ENCODE assay signal across 30 cellular contexts in genomic region chr15:76376029-76376428, GRCh38. TPM values are rescaled to one million over a fixed set of nuclear protein-coding genes. Genes with fewer than 3 reads are reported as not detected.
DNase-seq lines count a peak whose midpoint lies in the region; ATAC-seq, FAIRE-seq and TF ChIP-seq lines count a peak whose summit lies in the region.
"Had no signal": no experiment of that assay in that cellular context is flagged by ENCODE, and none has a peak within 500 bp of the region (broad histone marks: within the 10 kb centered on the region; RNA-seq: fewer than 3 reads in every experiment).

No MANE protein-coding gene starts in this region.

- H3K27ac ChIP-seq in iPS DF 6.9 (ENCODE audit: low read length) (no peak overlapping the region), mesodermal cell (ENCODE audit: low read depth, low read length, severe bottlenecking) (peak overlapping the region; percentile 23)
- H3K27ac ChIP-seq: epithelial cell of prostate, SJSA1, transverse colon, VCaP had no signal

- no peak for TF ChIP-seq POLR2A in H54 (IDR thresholded peaks at IDR 0.05; ENCODE audit: low read depth, low read length)

- DNase-seq in H54 (ENCODE audit: insufficient read length, low spot score) = peak; percentile 2
- peak; percentile 13 for DNase-seq in NCI-H226
- DNase-seq in iPS DF 6.9 (ENCODE audit: low read depth, low spot score) = peak; percentile 4
- DNase-seq in NCI-H128 (lab: John Stamatoyannopoulos, UW; ENCODE audit: unreplicated experiment) = no peak
- no peak for DNase-seq in stimulated activated CD4-positive, alpha-beta T cell treated with anti-CD3 and anti-CD28 coated beads, Interleukin-4, amount 100 ng/mL, for 4 hours
- DNase-seq: ACHN; activated CD4-positive, alpha-beta T cell treated with anti-CD3 and anti-CD28 coated beads, Interleukin-2, amount 10 ng/mL, durations not matched to agents 24 days and 14 days; activated effector memory CD4-positive, alpha-beta T cell treated with Interleukin-2 at 50 U/mL for 16 hours; activated T-cell treated with anti-CD3 and anti-CD28 coated beads, Interleukin-2, amount 50 U/mL, for 1 hour; amygdala; CD8-positive, alpha-beta memory T cell; effector CD4-positive, alpha-beta T cell; NCI-H1694 treated with DMSO at 0.1 percent for 48 hours; NCI-H2171 treated with DMSO at 0.1 percent for 48 hours; NCI-H510A treated with DMSO at 0.1 percent for 48 hours; stimulated activated CD4-positive, alpha-beta T cell treated with anti-CD3 and anti-CD28 coated beads, Interleukin-2, amount 100 ng/mL, for 48 hours; T1000; transverse colon had no signal

- H3K36me3 ChIP-seq in iPS DF 6.9 (ENCODE audit: control insufficient read depth, insufficient read depth, low read length) = no peaks in the 10 kb centered on the region
- no peaks in the 10 kb centered on the region for H3K36me3 ChIP-seq in mesodermal cell (ENCODE audit: control insufficient read depth, insufficient read depth, low read length)
- H3K36me3 ChIP-seq: SJSA1 had no signal

- ATAC-seq in HG03045 (IDR thresholded peaks at IDR 0.05; ENCODE audit: unreplicated experiment) (no peak), HG02970 (IDR thresholded peaks at IDR 0.05; ENCODE audit: low FRiP score, unreplicated experiment) (no peak)
- ATAC-seq: activated naive CD4-positive, alpha-beta T cell treated with anti-CD3 and anti-CD28 coated beads, Interleukin-2, amount 50 U/mL, for 72 hours; GM12878; HCT116; sciatic nerve had no signal

- FAIRE-seq in H54 (lab: Jason Lieb, UNC) = no peak
- FAIRE-seq: bronchial epithelial cell, colon, GM12878 had no signal

- no peaks in the 10 kb centered on the region for H3K27me3 ChIP-seq in iPS DF 6.9 (ENCODE audit: control insufficient read depth, insufficient read depth, low read length)
- H3K27me3 ChIP-seq: SJSA1, transverse colon had no signal

- no CpG with 5 or more reads among the region's 3 CpGs for WGBS in iPS DF 6.9 (ENCODE audit: insufficient coverage, insufficient read length)
- 28 to 53% methylated on average over 2 of the region's 3 CpGs for WGBS in mesodermal cell (ENCODE audit: insufficient coverage in 2 of 2), 2 experiments

- H3K9me3 ChIP-seq in iPS DF 6.9 (ENCODE audit: control insufficient read depth, insufficient read depth, low read length) (no peaks in the 10 kb centered on the region), mesodermal cell (ENCODE audit: control insufficient read depth, low read length) (no peaks in the 10 kb centered on the region)
- H3K9me3 ChIP-seq: SJSA1, transverse colon had no signal

- H3K4me1 ChIP-seq in iPS DF 6.9 (ENCODE audit: control insufficient read depth, insufficient read depth, low read length) (no peaks in the 10 kb centered on the region), mesodermal cell (ENCODE audit: control insufficient read depth, insufficient read depth, low read length, poor library complexity, severe bottlenecking) (peaks cover 7% of the 10 kb centered on the region)
- H3K4me1 ChIP-seq: transverse colon had no signal

- H3K4me3 ChIP-seq in iPS DF 6.9 (ENCODE audit: low read length) = no peak overlapping the region
- H3K4me3 ChIP-seq in mesodermal cell (ENCODE audit: extremely low read depth, insufficient read depth, low read length, poor library complexity, severe bottlenecking) = no peak overlapping the region
- H3K4me3 ChIP-seq: GM12878, SJSA1, transverse colon had no signal

RNA-seq across cellular contexts. Expression of gene ISL2, which starts 39.5 kb away (rescaled TPM):
- polyA plus RNA-seq in mesodermal cell (2013, experiment 1 of 2) = 1.3 TPM
- 0.86 TPM for polyA plus RNA-seq in mesodermal cell (2013, experiment 2 of 2)
- polyA plus RNA-seq: CD8-positive, alpha-beta memory T cell had no signal

Comparison
In these comparisons a context has a peak if more than half of its experiments do, and no peak if none do; other contexts are left out.
1. DNase-seq: peak in H54 (single experiment), NCI-H226 (single experiment) and iPS DF 6.9 (single experiment); none in NCI-H128 (single experiment) and stimulated activated CD4-positive, alpha-beta T cell treated with anti-CD3 and anti-CD28 coated beads, Interleukin-4, amount 100 ng/mL, for 4 hours (0 of 2).